1 cellular context compared by ENCODE assay signal in the genomic region with DNA sequence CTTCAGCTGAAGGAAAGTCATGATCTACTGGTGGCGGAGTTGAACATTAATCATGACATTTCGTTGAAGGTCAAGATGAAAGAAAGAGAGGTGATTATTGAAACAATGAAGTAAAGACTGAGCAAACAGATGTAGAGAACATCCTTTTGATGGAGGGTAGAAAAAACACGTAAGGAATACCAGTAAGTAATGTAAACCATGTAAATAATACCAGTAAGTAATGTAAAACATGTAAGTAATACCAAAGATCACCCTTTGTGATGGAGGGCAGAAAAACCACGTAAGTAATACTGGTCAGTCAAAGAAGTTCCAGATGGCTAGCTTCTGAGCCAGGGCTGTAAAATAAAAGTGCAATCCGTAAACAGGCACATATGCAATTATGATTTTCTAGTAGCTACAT.
A peak's percentile ranks its signal among the peaks of the same experiment; 100 is the strongest.
TF ChIP-seq lines count a peak whose summit lies in the region.

No MANE protein-coding gene starts in this region.

TF ChIP-seq in HepG2, 621 proteins besides CTCF, POLR2A, EP300 and RAD21 (continued from another document and continues in another):
- TF ChIP-seq, protein P1, sequence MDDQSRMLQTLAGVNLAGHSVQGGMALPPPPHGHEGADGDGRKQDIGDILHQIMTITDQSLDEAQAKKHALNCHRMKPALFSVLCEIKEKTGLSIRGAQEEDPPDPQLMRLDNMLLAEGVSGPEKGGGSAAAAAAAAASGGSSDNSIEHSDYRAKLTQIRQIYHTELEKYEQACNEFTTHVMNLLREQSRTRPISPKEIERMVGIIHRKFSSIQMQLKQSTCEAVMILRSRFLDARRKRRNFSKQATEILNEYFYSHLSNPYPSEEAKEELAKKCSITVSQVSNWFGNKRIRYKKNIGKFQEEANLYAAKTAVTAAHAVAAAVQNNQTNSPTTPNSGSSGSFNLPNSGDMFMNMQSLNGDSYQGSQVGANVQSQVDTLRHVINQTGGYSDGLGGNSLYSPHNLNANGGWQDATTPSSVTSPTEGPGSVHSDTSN (CRISPR knock-in tag; IDR thresholded peaks at IDR 0.05; ENCODE audit: borderline replicate concordance), result no peak
- TF ChIP-seq HDAC2 (CRISPR knock-in tag; IDR thresholded peaks at IDR 0.05) (peak; percentile 64; the same call in 1 of the 2 replicates), MXI1 (IDR thresholded peaks at IDR 0.05; ENCODE audit: borderline replicate concordance, low read depth, low read length) (no peak), ATF1 (CRISPR knock-in tag; IDR thresholded peaks at IDR 0.05) (no peak), FOXA1 (IDR thresholded peaks at IDR 0.05) (no peak), FOXA1 (CRISPR knock-in tag; IDR thresholded peaks at IDR 0.05) (peak; percentile 88), TEAD2 (CRISPR knock-in tag; IDR thresholded peaks at IDR 0.05) (no peak), REL (CRISPR knock-in tag; conservative IDR thresholded peaks at IDR 0.05) (no peak), ZBTB7B (CRISPR knock-in tag; IDR thresholded peaks at IDR 0.05) (no peak), JUNB (CRISPR knock-in tag; IDR thresholded peaks at IDR 0.05; ENCODE audit: borderline replicate concordance) (no peak), ZNF24 (IDR thresholded peaks at IDR 0.05) (no peak), ZNF768 (CRISPR knock-in tag; IDR thresholded peaks at IDR 0.05) (no peak), PHF20 (CRISPR knock-in tag; IDR thresholded peaks at IDR 0.05) (no peak), MEIS1 (CRISPR knock-in tag; IDR thresholded peaks at IDR 0.05; ENCODE audit: borderline replicate concordance) (no peak), MATR3 (CRISPR knock-in tag; IDR thresholded peaks at IDR 0.05) (no peak), ZNF337 (CRISPR knock-in tag; IDR thresholded peaks at IDR 0.05; ENCODE audit: borderline replicate concordance, low read depth) (no peak), GLI4 (CRISPR knock-in tag; IDR thresholded peaks at IDR 0.05; ENCODE audit: borderline replicate concordance) (no peak), ZNF143 (CRISPR knock-in tag; IDR thresholded peaks at IDR 0.05) (no peak), ZNF562 (CRISPR knock-in tag; IDR thresholded peaks at IDR 0.05; ENCODE audit: borderline replicate concordance) (no peak), KDM2A (CRISPR knock-in tag; IDR thresholded peaks at IDR 0.05; ENCODE audit: borderline replicate concordance, low read depth) (no peak)
- TF ChIP-seq, protein P2, sequence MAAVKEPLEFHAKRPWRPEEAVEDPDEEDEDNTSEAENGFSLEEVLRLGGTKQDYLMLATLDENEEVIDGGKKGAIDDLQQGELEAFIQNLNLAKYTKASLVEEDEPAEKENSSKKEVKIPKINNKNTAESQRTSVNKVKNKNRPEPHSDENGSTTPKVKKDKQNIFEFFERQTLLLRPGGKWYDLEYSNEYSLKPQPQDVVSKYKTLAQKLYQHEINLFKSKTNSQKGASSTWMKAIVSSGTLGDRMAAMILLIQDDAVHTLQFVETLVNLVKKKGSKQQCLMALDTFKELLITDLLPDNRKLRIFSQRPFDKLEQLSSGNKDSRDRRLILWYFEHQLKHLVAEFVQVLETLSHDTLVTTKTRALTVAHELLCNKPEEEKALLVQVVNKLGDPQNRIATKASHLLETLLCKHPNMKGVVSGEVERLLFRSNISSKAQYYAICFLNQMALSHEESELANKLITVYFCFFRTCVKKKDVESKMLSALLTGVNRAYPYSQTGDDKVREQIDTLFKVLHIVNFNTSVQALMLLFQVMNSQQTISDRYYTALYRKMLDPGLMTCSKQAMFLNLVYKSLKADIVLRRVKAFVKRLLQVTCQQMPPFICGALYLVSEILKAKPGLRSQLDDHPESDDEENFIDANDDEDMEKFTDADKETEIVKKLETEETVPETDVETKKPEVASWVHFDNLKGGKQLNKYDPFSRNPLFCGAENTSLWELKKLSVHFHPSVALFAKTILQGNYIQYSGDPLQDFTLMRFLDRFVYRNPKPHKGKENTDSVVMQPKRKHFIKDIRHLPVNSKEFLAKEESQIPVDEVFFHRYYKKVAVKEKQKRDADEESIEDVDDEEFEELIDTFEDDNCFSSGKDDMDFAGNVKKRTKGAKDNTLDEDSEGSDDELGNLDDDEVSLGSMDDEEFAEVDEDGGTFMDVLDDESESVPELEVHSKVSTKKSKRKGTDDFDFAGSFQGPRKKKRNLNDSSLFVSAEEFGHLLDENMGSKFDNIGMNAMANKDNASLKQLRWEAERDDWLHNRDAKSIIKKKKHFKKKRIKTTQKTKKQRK (IDR thresholded peaks at IDR 0.05; ENCODE audit: low read length), result no peak
- TF ChIP-seq, protein P3, sequence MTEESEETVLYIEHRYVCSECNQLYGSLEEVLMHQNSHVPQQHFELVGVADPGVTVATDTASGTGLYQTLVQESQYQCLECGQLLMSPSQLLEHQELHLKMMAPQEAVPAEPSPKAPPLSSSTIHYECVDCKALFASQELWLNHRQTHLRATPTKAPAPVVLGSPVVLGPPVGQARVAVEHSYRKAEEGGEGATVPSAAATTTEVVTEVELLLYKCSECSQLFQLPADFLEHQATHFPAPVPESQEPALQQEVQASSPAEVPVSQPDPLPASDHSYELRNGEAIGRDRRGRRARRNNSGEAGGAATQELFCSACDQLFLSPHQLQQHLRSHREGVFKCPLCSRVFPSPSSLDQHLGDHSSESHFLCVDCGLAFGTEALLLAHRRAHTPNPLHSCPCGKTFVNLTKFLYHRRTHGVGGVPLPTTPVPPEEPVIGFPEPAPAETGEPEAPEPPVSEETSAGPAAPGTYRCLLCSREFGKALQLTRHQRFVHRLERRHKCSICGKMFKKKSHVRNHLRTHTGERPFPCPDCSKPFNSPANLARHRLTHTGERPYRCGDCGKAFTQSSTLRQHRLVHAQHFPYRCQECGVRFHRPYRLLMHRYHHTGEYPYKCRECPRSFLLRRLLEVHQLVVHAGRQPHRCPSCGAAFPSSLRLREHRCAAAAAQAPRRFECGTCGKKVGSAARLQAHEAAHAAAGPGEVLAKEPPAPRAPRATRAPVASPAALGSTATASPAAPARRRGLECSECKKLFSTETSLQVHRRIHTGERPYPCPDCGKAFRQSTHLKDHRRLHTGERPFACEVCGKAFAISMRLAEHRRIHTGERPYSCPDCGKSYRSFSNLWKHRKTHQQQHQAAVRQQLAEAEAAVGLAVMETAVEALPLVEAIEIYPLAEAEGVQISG (CRISPR knock-in tag; IDR thresholded peaks at IDR 0.05), result no peak
- TF ChIP-seq, protein P4, sequence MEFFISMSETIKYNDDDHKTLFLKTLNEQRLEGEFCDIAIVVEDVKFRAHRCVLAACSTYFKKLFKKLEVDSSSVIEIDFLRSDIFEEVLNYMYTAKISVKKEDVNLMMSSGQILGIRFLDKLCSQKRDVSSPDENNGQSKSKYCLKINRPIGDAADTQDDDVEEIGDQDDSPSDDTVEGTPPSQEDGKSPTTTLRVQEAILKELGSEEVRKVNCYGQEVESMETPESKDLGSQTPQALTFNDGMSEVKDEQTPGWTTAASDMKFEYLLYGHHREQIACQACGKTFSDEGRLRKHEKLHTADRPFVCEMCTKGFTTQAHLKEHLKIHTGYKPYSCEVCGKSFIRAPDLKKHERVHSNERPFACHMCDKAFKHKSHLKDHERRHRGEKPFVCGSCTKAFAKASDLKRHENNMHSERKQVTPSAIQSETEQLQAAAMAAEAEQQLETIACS (CRISPR knock-in tag; IDR thresholded peaks at IDR 0.05), result no peak
- TF ChIP-seq, protein P5, sequence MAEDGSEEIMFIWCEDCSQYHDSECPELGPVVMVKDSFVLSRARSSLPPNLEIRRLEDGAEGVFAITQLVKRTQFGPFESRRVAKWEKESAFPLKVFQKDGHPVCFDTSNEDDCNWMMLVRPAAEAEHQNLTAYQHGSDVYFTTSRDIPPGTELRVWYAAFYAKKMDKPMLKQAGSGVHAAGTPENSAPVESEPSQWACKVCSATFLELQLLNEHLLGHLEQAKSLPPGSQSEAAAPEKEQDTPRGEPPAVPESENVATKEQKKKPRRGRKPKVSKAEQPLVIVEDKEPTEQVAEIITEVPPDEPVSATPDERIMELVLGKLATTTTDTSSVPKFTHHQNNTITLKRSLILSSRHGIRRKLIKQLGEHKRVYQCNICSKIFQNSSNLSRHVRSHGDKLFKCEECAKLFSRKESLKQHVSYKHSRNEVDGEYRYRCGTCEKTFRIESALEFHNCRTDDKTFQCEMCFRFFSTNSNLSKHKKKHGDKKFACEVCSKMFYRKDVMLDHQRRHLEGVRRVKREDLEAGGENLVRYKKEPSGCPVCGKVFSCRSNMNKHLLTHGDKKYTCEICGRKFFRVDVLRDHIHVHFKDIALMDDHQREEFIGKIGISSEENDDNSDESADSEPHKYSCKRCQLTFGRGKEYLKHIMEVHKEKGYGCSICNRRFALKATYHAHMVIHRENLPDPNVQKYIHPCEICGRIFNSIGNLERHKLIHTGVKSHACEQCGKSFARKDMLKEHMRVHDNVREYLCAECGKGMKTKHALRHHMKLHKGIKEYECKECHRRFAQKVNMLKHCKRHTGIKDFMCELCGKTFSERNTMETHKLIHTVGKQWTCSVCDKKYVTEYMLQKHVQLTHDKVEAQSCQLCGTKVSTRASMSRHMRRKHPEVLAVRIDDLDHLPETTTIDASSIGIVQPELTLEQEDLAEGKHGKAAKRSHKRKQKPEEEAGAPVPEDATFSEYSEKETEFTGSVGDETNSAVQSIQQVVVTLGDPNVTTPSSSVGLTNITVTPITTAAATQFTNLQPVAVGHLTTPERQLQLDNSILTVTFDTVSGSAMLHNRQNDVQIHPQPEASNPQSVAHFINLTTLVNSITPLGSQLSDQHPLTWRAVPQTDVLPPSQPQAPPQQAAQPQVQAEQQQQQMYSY (CRISPR knock-in tag; IDR thresholded peaks at IDR 0.05), result no peak
- TF ChIP-seq, protein P6, sequence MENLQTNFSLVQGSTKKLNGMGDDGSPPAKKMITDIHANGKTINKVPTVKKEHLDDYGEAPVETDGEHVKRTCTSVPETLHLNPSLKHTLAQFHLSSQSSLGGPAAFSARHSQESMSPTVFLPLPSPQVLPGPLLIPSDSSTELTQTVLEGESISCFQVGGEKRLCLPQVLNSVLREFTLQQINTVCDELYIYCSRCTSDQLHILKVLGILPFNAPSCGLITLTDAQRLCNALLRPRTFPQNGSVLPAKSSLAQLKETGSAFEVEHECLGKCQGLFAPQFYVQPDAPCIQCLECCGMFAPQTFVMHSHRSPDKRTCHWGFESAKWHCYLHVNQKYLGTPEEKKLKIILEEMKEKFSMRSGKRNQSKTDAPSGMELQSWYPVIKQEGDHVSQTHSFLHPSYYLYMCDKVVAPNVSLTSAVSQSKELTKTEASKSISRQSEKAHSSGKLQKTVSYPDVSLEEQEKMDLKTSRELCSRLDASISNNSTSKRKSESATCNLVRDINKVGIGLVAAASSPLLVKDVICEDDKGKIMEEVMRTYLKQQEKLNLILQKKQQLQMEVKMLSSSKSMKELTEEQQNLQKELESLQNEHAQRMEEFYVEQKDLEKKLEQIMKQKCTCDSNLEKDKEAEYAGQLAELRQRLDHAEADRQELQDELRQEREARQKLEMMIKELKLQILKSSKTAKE (CRISPR knock-in tag; IDR thresholded peaks at IDR 0.05; ENCODE audit: borderline replicate concordance), result no peak
- TF ChIP-seq, protein P7, sequence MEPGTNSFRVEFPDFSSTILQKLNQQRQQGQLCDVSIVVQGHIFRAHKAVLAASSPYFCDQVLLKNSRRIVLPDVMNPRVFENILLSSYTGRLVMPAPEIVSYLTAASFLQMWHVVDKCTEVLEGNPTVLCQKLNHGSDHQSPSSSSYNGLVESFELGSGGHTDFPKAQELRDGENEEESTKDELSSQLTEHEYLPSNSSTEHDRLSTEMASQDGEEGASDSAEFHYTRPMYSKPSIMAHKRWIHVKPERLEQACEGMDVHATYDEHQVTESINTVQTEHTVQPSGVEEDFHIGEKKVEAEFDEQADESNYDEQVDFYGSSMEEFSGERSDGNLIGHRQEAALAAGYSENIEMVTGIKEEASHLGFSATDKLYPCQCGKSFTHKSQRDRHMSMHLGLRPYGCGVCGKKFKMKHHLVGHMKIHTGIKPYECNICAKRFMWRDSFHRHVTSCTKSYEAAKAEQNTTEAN (CRISPR knock-in tag; conservative IDR thresholded peaks at IDR 0.05), result no peak
- TF ChIP-seq, protein P8, sequence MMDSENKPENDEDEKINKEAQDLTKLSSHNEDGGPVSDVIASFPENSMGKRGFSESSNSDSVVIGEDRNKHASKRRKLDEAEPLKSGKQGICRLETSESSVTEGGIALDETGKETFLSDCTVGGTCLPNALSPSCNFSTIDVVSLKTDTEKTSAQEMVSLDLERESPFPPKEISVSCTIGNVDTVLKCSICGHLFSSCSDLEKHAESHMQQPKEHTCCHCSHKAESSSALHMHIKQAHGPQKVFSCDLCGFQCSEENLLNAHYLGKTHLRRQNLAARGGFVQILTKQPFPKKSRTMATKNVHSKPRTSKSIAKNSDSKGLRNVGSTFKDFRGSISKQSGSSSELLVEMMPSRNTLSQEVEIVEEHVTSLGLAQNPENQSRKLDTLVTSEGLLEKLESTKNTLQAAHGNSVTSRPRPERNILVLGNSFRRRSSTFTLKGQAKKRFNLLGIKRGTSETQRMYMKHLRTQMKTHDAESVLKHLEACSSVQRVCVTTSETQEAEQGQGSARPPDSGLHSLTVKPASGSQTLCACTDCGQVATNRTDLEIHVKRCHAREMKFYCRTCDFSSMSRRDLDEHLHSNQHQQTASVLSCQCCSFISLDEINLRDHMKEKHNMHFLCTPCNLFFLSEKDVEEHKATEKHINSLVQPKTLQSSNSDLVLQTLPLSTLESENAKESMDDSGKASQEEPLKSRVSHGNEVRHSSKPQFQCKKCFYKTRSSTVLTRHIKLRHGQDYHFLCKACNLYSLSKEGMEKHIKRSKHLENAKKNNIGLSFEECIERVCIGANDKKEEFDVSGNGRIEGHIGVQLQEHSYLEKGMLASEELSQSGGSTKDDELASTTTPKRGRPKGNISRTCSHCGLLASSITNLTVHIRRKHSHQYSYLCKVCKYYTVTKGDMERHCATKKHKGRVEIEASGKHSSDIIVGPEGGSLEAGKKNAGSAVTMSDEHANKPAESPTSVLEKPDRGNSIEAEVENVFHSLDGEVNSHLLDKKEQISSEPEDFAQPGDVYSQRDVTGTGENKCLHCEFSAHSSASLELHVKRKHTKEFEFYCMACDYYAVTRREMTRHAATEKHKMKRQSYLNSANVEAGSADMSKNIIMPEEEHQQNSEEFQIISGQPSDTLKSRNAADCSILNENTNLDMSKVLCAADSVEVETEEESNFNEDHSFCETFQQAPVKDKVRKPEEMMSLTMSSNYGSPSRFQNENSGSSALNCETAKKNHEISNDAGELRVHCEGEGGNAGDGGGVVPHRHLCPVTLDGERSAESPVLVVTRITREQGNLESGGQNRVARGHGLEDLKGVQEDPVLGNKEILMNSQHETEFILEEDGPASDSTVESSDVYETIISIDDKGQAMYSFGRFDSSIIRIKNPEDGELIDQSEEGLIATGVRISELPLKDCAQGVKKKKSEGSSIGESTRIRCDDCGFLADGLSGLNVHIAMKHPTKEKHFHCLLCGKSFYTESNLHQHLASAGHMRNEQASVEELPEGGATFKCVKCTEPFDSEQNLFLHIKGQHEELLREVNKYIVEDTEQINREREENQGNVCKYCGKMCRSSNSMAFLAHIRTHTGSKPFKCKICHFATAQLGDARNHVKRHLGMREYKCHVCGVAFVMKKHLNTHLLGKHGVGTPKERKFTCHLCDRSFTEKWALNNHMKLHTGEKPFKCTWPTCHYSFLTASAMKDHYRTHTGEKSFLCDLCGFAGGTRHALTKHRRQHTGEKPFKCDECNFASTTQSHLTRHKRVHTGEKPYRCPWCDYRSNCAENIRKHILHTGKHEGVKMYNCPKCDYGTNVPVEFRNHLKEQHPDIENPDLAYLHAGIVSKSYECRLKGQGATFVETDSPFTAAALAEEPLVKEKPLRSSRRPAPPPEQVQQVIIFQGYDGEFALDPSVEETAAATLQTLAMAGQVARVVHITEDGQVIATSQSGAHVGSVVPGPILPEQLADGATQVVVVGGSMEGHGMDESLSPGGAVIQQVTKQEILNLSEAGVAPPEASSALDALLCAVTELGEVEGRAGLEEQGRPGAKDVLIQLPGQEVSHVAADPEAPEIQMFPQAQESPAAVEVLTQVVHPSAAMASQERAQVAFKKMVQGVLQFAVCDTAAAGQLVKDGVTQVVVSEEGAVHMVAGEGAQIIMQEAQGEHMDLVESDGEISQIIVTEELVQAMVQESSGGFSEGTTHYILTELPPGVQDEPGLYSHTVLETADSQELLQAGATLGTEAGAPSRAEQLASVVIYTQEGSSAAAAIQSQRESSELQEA (CRISPR knock-in tag; IDR thresholded peaks at IDR 0.05; ENCODE audit: not compliant biosample characterization), result no peak
